8 cellular contexts compared by ENCODE assay signal in the genomic region with DNA sequence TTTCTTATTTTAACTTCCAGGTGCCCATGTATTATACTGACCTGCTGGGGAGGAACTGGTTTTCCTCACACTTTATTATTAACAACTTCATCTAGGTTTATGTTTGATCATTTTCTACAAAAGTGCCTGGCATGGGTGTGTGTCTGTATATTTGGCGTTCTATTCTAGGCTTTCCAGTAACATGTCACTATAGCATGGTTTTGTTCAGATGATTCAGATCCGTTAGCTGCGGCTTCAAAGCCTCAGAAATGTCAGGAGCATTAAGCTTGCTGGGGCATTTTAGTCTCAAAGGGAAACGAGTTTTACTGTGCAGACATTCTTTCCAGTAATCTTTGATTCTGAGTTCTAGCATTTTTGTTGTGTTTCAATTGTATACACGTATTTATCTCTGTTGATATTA. TPM values are rescaled to one million over a fixed set of nuclear protein-coding genes. Genes with fewer than 3 reads are reported as not detected.
DNase-seq lines count a peak whose midpoint lies in the region; ATAC-seq and TF ChIP-seq lines count a peak whose summit lies in the region.

No MANE protein-coding gene starts in this region.

- peak overlapping the region; percentile 91; the same call in 1 of the 2 replicates for H3K27ac ChIP-seq in C4-2B
- peak overlapping the region; percentile 44 for H3K27ac ChIP-seq in brain microvascular endothelial cell

- H3K4me3 Mint-ChIP-seq in nephron progenitor cell = peak overlapping the region; percentile 70

- no peaks in the 10 kb centered on the region for H3K9me3 Mint-ChIP-seq in nephron progenitor cell

- H3K4me1 Mint-ChIP-seq in nephron progenitor cell = peaks cover 60% of the 10 kb centered on the region

- H3K36me3 Mint-ChIP-seq in nephron progenitor cell (ENCODE audit: low read depth) = no peaks in the 10 kb centered on the region

- peak overlapping the region; percentile 24 for H3K4me3 ChIP-seq in brain microvascular endothelial cell (ENCODE audit: low read depth, low read length)

- no peaks in the 10 kb centered on the region for H3K27me3 ChIP-seq in brain microvascular endothelial cell (replicated peaks)

- DNase-seq in LHCN-M2 (ENCODE audit: low read depth) (peak; percentile 62), brain microvascular endothelial cell (peak; percentile 67), nephron progenitor cell (no peak), DMS 273 (lab: John Stamatoyannopoulos, UW; ENCODE audit: unreplicated experiment) (no peak), NCI-H2196 (lab: John Stamatoyannopoulos, UW; ENCODE audit: unreplicated experiment) (no peak), NCI-H1694 treated with DMSO at 0.1 percent for 48 hours (lab: John Stamatoyannopoulos, UW) (no peak)

- in situ Hi-C loops in brain microvascular endothelial cell (cut with HindIII; ENCODE audit: low pct_ligation_motif_present, low sequenced_read_pairs) = no loop called here

- no peaks in the 10 kb centered on the region for H3K36me3 ChIP-seq in brain microvascular endothelial cell (replicated peaks)

- H3K27me3 Mint-ChIP-seq in nephron progenitor cell (ENCODE audit: low read depth, poor library complexity) = peaks cover 10% of the 10 kb centered on the region

- H3K27ac Mint-ChIP-seq in nephron progenitor cell = peak overlapping the region; percentile 45

- TF ChIP-seq CTCF in C4-2B (conservative IDR thresholded peaks at IDR 0.05) = no peak
- no peak for TF ChIP-seq CTCF in brain microvascular endothelial cell (IDR thresholded peaks at IDR 0.05; ENCODE audit: low read depth, low read length, missing control alignments)
- no peak for TF ChIP-seq CTCF in nephron progenitor cell (IDR thresholded peaks at IDR 0.05)

- ATAC-seq in HG02588 (IDR thresholded peaks at IDR 0.05; ENCODE audit: unreplicated experiment) = no peak

RNA-seq across cellular contexts. Expression of gene INPP5A, which starts 2.3 kb away (rescaled TPM):
- 15.9 and 16.0 TPM in 2 replicates for total RNA-seq in LHCN-M2 (2014; rRNA removed)
- polyA plus RNA-seq in LHCN-M2 (2012) = 11.8 TPM

Comparison
In these comparisons a context has a peak if more than half of its experiments do, and no peak if none do; other contexts are left out.
1. DNase-seq: peak in LHCN-M2 (single experiment) and brain microvascular endothelial cell (single experiment); none in nephron progenitor cell (single experiment), DMS 273 (single experiment), NCI-H2196 (single experiment) and NCI-H1694 treated with DMSO at 0.1 percent for 48 hours (single experiment).